In the genomic region with DNA sequence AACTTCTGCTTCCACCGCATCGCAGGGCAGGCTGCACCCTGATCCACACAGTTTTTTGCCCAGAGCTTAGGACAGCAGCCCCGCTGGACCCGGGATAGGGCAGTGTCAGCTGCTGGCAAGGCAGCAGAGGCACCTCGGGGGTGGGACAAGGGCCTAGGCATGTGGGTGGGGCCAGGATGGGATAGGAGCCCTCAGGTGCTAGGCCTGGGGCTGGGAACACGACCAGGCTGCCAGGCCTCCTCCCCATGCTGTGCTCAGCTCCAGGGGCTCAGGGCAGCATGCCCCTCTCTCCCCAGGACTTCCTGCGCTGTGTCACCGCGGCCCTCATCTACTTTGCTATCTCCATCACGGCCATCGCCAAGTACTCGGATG, we compare ENCODE assay signal across 19 cellular contexts. TPM values are rescaled to one million over a fixed set of nuclear protein-coding genes. Genes with fewer than 3 reads are reported as not detected.
DNase-seq lines count a peak whose midpoint lies in the region; ATAC-seq and TF ChIP-seq lines count a peak whose summit lies in the region.
"Had no signal": no experiment of that assay in that cellular context is flagged by ENCODE, and none has a peak within 500 bp of the region (broad histone marks: within the 10 kb centered on the region; RNA-seq: fewer than 3 reads in every experiment).

No MANE protein-coding gene starts in this region.

- H3K36me3 ChIP-seq in iPS-18a (ENCODE audit: control insufficient read depth, low read depth, low read length), result peaks cover 27% of the 10 kb centered on the region
- peaks cover 0 to 13% of the 10 kb centered on the region in 2 donors for H3K36me3 ChIP-seq in stomach smooth muscle (ENCODE audit: control insufficient read depth in 2 of 2, insufficient read depth in 2 of 2, low read length in 2 of 2)

- CTCF ChIA-PET in RWPE1 (lab: Yijun Ruan, JAX), result interaction anchor here (0.6 to 2.6 kb wide), 18 partner anchors 9 to 1415 kb away, joined by 3 to 20 read pairs (median 4); no protein-coding TSS in a partner anchor

- no peak for DNase-seq in activated T-cell treated with anti-CD3 and anti-CD28 coated beads, Interleukin-2, amount 50 U/mL, for 24 hours
- DNase-seq in activated T-cell treated with anti-CD3 and anti-CD28 coated beads, Interleukin-2, amount 50 U/mL, for 72 hours, result no peak
- DNase-seq in RWPE1 (ENCODE audit: low spot score), result no peak
- DNase-seq in SW 1271 (lab: John Stamatoyannopoulos, UW), result no peak
- DNase-seq in activated T-cell treated with anti-CD3 and anti-CD28 coated beads, Interleukin-2, amount 50 U/mL, for 4 hours, result no peak
- no peak for DNase-seq in NCI-H1436 treated with DMSO at 0.1 percent for 48 hours (lab: John Stamatoyannopoulos, UW)
- DNase-seq: NCI-H1048 had no signal

- H3K4me3 ChIP-seq in iPS-18a (ENCODE audit: low read length) (no peak overlapping the region), stomach smooth muscle (ENCODE audit: low read length in 2 of 2) (no peak overlapping the region)
- H3K4me3 ChIP-seq: lower lobe of right lung, tibial artery had no signal

- H3K9me3 Mint-ChIP-seq in activated T-cell treated with anti-CD3 and anti-CD28 coated beads, Interleukin-2, amount 50 U/mL, for 24 hours, result no peaks in the 10 kb centered on the region
- no peaks in the 10 kb centered on the region for H3K9me3 Mint-ChIP-seq in activated T-cell treated with anti-CD3 and anti-CD28 coated beads, Interleukin-2, amount 50 U/mL, for 72 hours
- no peaks in the 10 kb centered on the region for H3K9me3 Mint-ChIP-seq in activated T-cell treated with anti-CD3 and anti-CD28 coated beads, Interleukin-2, amount 50 U/mL, for 4 hours
- H3K9me3 Mint-ChIP-seq: activated B cell treated with CpG ODN at 0.5 μM for 24 hours; activated CD4-positive, alpha-beta memory T cell treated with anti-CD3 and anti-CD28 coated beads, Interleukin-2, amount 10 ng/mL, durations not matched to agents 7 days and 5 days; activated naive CD8-positive, alpha-beta T cell treated with anti-CD3 and anti-CD28 coated beads, Interleukin-2, amount 10 ng/mL, durations not matched to agents 7 days and 5 days; CD4-positive, alpha-beta T cell; dendritic cell treated with granulocyte-macrophage colony-stimulating factor and Interleukin-4, amounts not matched to agents 40 ng/mL and 50 ng/mL, for 4 days had no signal

- H3K4me1 ChIP-seq in iPS-18a (ENCODE audit: control insufficient read depth, low read depth, low read length) (peaks cover 7% of the 10 kb centered on the region), stomach smooth muscle (ENCODE audit: control insufficient read depth, insufficient read depth, low read length) (peaks cover 19% of the 10 kb centered on the region)

- no peak overlapping the region for H3K4me3 Mint-ChIP-seq in activated T-cell treated with anti-CD3 and anti-CD28 coated beads, Interleukin-2, amount 50 U/mL, for 24 hours
- no peak overlapping the region for H3K4me3 Mint-ChIP-seq in activated T-cell treated with anti-CD3 and anti-CD28 coated beads, Interleukin-2, amount 50 U/mL, for 72 hours
- H3K4me3 Mint-ChIP-seq in activated T-cell treated with anti-CD3 and anti-CD28 coated beads, Interleukin-2, amount 50 U/mL, for 4 hours, result no peak overlapping the region
- H3K4me3 Mint-ChIP-seq: activated B cell treated with CpG ODN at 0.5 μM for 24 hours; dendritic cell treated with granulocyte-macrophage colony-stimulating factor and Interleukin-4, amounts not matched to agents 40 ng/mL and 50 ng/mL, for 4 days had no signal

- peaks cover 71% of the 10 kb centered on the region for H3K36me3 Mint-ChIP-seq in activated T-cell treated with anti-CD3 and anti-CD28 coated beads, Interleukin-2, amount 50 U/mL, for 24 hours (ENCODE audit: low read depth)
- peaks cover 3 to 14% of the 10 kb centered on the region in 2 donors for H3K36me3 Mint-ChIP-seq in activated T-cell treated with anti-CD3 and anti-CD28 coated beads, Interleukin-2, amount 50 U/mL, for 72 hours (ENCODE audit: insufficient read depth in 2 of 2)
- H3K36me3 Mint-ChIP-seq in activated T-cell treated with anti-CD3 and anti-CD28 coated beads, Interleukin-2, amount 50 U/mL, for 4 hours (ENCODE audit: insufficient read depth), result peaks cover 8% of the 10 kb centered on the region

- ATAC-seq in activated T-cell treated with anti-CD3 and anti-CD28 coated beads, Interleukin-2, amount 50 U/mL, for 72 hours (replicated peaks in 1 of 2), result no peak
- no peak for ATAC-seq in activated T-cell treated with anti-CD3 and anti-CD28 coated beads, Interleukin-2, amount 50 U/mL, for 4 hours

- peak overlapping the region; percentile 81 for H3K27ac Mint-ChIP-seq in activated T-cell treated with anti-CD3 and anti-CD28 coated beads, Interleukin-2, amount 50 U/mL, for 24 hours
- H3K27ac Mint-ChIP-seq in activated T-cell treated with anti-CD3 and anti-CD28 coated beads, Interleukin-2, amount 50 U/mL, for 72 hours, result no peak overlapping the region
- H3K27ac Mint-ChIP-seq: activated B cell treated with CpG ODN at 0.5 μM for 24 hours had no signal

- no peak for TF ChIP-seq CTCF in RWPE1 (conservative IDR thresholded peaks at IDR 0.05; ENCODE audit: low read depth)

- no peaks in the 10 kb centered on the region for H3K9me3 ChIP-seq in iPS-18a (ENCODE audit: control insufficient read depth, low read depth, low read length)
- no peaks in the 10 kb centered on the region for H3K9me3 ChIP-seq in stomach smooth muscle (ENCODE audit: control insufficient read depth in 2 of 2, low read length in 2 of 2)
- H3K9me3 ChIP-seq: lower lobe of right lung, tibial artery had no signal

- H3K27me3 ChIP-seq in iPS-18a (ENCODE audit: control insufficient read depth, insufficient read depth, low read length) (no peaks in the 10 kb centered on the region), stomach smooth muscle (ENCODE audit: control insufficient read depth in 1 of 2, insufficient read depth in 2 of 2, low read length in 2 of 2) (no peaks in the 10 kb centered on the region)

- H3K9ac ChIP-seq in iPS-18a (ENCODE audit: low read length), result peak overlapping the region; percentile 10
- H3K9ac ChIP-seq in stomach smooth muscle (ENCODE audit: low read length in 2 of 2), result peak overlapping the region in 1 of 2 donors; percentile 29

- no peaks in the 10 kb centered on the region for H3K27me3 Mint-ChIP-seq in activated T-cell treated with anti-CD3 and anti-CD28 coated beads, Interleukin-2, amount 50 U/mL, for 24 hours
- no peaks in the 10 kb centered on the region for H3K27me3 Mint-ChIP-seq in activated T-cell treated with anti-CD3 and anti-CD28 coated beads, Interleukin-2, amount 50 U/mL, for 72 hours (ENCODE audit: low read depth)
- H3K27me3 Mint-ChIP-seq in activated T-cell treated with anti-CD3 and anti-CD28 coated beads, Interleukin-2, amount 50 U/mL, for 4 hours (ENCODE audit: low read depth), result no peaks in the 10 kb centered on the region
- H3K27me3 Mint-ChIP-seq: activated CD4-positive, alpha-beta memory T cell treated with anti-CD3 and anti-CD28 coated beads, Interleukin-2, amount 10 ng/mL, durations not matched to agents 7 days and 5 days; activated naive CD8-positive, alpha-beta T cell treated with anti-CD3 and anti-CD28 coated beads, Interleukin-2, amount 10 ng/mL, durations not matched to agents 7 days and 5 days; CD4-positive, alpha-beta T cell had no signal

- peaks cover 31% of the 10 kb centered on the region for H3K4me1 Mint-ChIP-seq in activated T-cell treated with anti-CD3 and anti-CD28 coated beads, Interleukin-2, amount 50 U/mL, for 24 hours (ENCODE audit: low read depth)
- H3K4me1 Mint-ChIP-seq in activated T-cell treated with anti-CD3 and anti-CD28 coated beads, Interleukin-2, amount 50 U/mL, for 72 hours (ENCODE audit: low read depth), result peaks cover 38% of the 10 kb centered on the region
- peaks cover 27% of the 10 kb centered on the region for H3K4me1 Mint-ChIP-seq in activated T-cell treated with anti-CD3 and anti-CD28 coated beads, Interleukin-2, amount 50 U/mL, for 4 hours (ENCODE audit: low read depth)

- POLR2A ChIA-PET in RWPE1 (lab: Yijun Ruan, JAX; ENCODE audit: low non-redundant PET), result interaction anchor here (1.0 kb wide), 1 partner anchor 10 kb away, joined by 3 read pairs; no protein-coding TSS in a partner anchor

- H3K27ac ChIP-seq in RWPE1 (peak overlapping the region; percentile 88), iPS-18a (ENCODE audit: low read length) (no peak overlapping the region), stomach smooth muscle (ENCODE audit: low read length) (peak overlapping the region; percentile 41)
- H3K27ac ChIP-seq: lower lobe of right lung, tibial artery had no signal

RNA-seq across cellular contexts. Expression of gene CMTM3, which starts 4.6 kb away (rescaled TPM):
- 10 to 100 TPM; 82.4 to 90.6 TPM for total RNA-seq in activated T-cell treated with anti-CD3 and anti-CD28 coated beads, Interleukin-2, amount 50 U/mL, for 72 hours
- 10 to 100 TPM; 49.3 to 53.0 (median 51.4) TPM for total RNA-seq in activated T-cell treated with anti-CD3 and anti-CD28 coated beads, Interleukin-2, amount 50 U/mL, for 4 hours

RNA-seq across cellular contexts. Expression of gene CMTM2, which starts 29.9 kb away (rescaled TPM):
- total RNA-seq in activated T-cell treated with anti-CD3 and anti-CD28 coated beads, Interleukin-2, amount 50 U/mL, for 72 hours, result 1 to 10 TPM in 1 of 2 donors, under 1 TPM in 1; 0.31 to 1.2 TPM
- not detected for total RNA-seq in activated T-cell treated with anti-CD3 and anti-CD28 coated beads, Interleukin-2, amount 50 U/mL, for 4 hours
- total RNA-seq: A172; activated B cell treated with CpG ODN at 0.5 μM for 24 hours; CD4-positive, alpha-beta T cell; myocyte; NCI-H460 had no signal

RNA-seq across cellular contexts. Expression of gene CMTM1, which starts 42.9 kb away (rescaled TPM):
- 10 to 100 TPM; 10.1 to 14.4 TPM for total RNA-seq in activated T-cell treated with anti-CD3 and anti-CD28 coated beads, Interleukin-2, amount 50 U/mL, for 72 hours
- total RNA-seq in activated T-cell treated with anti-CD3 and anti-CD28 coated beads, Interleukin-2, amount 50 U/mL, for 4 hours, result 1 to 10 TPM; 1.4 to 3.1 (median 2.3) TPM

RNA-seq across cellular contexts. Expression of gene CKLF, which starts 56.7 kb away (rescaled TPM):
- total RNA-seq in activated T-cell treated with anti-CD3 and anti-CD28 coated beads, Interleukin-2, amount 50 U/mL, for 72 hours, result 100 to 1,000 TPM; 163 to 172 TPM
- total RNA-seq in activated T-cell treated with anti-CD3 and anti-CD28 coated beads, Interleukin-2, amount 50 U/mL, for 4 hours, result 10 to 100 TPM; 52.4 to 63.6 (median 53.2) TPM

RNA-seq across cellular contexts. Expression of gene TK2, which starts 59.2 kb away (rescaled TPM):
- total RNA-seq in activated T-cell treated with anti-CD3 and anti-CD28 coated beads, Interleukin-2, amount 50 U/mL, for 72 hours, result 10 to 100 TPM; 16.4 to 16.6 TPM
- 1 to 10 TPM; 3.6 to 4.6 (median 3.8) TPM for total RNA-seq in activated T-cell treated with anti-CD3 and anti-CD28 coated beads, Interleukin-2, amount 50 U/mL, for 4 hours
